1 cellular context compared by ENCODE assay signal in the genomic region with DNA sequence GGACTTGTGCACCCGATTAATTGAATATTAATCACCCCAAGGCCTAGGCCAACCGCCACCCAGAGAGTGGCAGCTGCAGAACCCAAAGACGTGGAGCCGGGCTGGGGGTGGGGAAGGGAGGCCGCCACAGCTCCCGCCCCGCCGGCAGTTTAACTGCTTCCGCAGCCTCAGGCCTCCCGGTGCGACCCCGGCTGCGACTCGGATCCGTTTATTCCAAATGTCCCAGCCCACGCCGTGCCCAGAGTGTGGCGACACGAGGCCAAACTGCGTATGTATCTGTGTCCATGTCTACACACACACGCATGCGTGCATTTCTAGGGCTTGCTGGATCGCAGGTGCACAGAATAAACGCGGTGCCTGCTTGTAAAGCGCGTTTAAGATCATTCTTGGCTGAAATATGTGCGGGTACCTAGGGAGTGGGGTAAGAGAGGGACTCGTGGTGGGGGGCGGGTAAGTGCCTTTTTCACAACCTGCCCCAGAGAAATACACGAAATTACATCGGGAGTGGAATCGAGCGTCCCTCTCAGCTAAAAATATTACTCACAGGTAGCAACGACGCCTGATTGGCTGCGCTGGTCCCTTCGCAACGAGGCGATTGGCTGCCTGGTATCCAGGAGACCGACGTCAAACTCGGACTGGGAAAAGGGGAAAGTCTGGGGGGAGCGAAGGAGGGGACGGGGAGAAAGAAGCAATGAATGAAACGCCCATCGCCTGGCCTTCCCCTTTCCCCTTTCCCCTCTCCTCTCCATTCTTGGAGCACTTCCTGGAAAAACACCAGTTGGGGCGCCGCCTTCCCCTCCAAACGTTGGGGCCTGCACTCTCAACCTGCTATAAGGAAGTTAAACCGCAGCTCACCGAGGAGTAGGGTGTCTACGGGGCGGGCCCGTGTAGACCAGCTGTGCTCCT.
TF ChIP-seq lines count a peak whose summit lies in the region.

No MANE protein-coding gene starts in this region.

TF ChIP-seq in HepG2, 621 proteins besides CTCF, POLR2A, EP300 and RAD21 (continued from another document and continues in another):
- TF ChIP-seq NR2F2 (IDR thresholded peaks at IDR 0.05; ENCODE audit: borderline replicate concordance, low read depth) (peak; percentile 64; the same call in 1 of the 2 replicates), CBX2 (IDR thresholded peaks at IDR 0.05; ENCODE audit: low read depth, low read length) (no peak), CBX2 (CRISPR knock-in tag; IDR thresholded peaks at IDR 0.05; ENCODE audit: low read depth) (no peak), KAT2B (IDR thresholded peaks at IDR 0.05; ENCODE audit: borderline replicate concordance, low read depth, low read length) (no peak), SRY (CRISPR knock-in tag; IDR thresholded peaks at IDR 0.05) (peak; percentile 71; the same call in 1 of the 2 replicates), SIN3A (IDR thresholded peaks at IDR 0.05; ENCODE audit: borderline replicate concordance, low read depth, low read length) (peak; percentile 90), EED (CRISPR knock-in tag; IDR thresholded peaks at IDR 0.05) (peak; percentile 56), ZSCAN30 (CRISPR knock-in tag; IDR thresholded peaks at IDR 0.05) (no peak; the same call in 1 of the 2 replicates), EEA1 (CRISPR knock-in tag; IDR thresholded peaks at IDR 0.05; ENCODE audit: borderline replicate concordance) (peak; percentile 70; the same call in 1 of the 2 replicates), MAX (IDR thresholded peaks at IDR 0.05) (peak; percentile 82), KAT7 (CRISPR knock-in tag; IDR thresholded peaks at IDR 0.05; ENCODE audit: borderline replicate concordance) (peak; percentile 40; the same call in 1 of the 2 replicates), ZNF652 (CRISPR knock-in tag; IDR thresholded peaks at IDR 0.05; ENCODE audit: borderline replicate concordance, low read depth) (no peak; the same call in none of the 2 replicates), MATR3 (CRISPR knock-in tag; IDR thresholded peaks at IDR 0.05) (no peak), GPN1 (CRISPR knock-in tag; IDR thresholded peaks at IDR 0.05; ENCODE audit: borderline replicate concordance) (peak; percentile 87; the same call in 1 of the 2 replicates), SUZ12 (IDR thresholded peaks at IDR 0.05; ENCODE audit: low read depth, low read length) (no peak), KLF6 (CRISPR knock-in tag; IDR thresholded peaks at IDR 0.05) (peak; percentile 79), HDAC2 (CRISPR knock-in tag; IDR thresholded peaks at IDR 0.05) (peak; percentile 90), BCL3 (CRISPR knock-in tag; IDR thresholded peaks at IDR 0.05) (peak; percentile 37; the same call in 1 of the 2 replicates), ZNF225 (CRISPR knock-in tag; IDR thresholded peaks at IDR 0.05) (peak; percentile 34; the same call in 1 of the 2 replicates), TSC22D2 (CRISPR knock-in tag; IDR thresholded peaks at IDR 0.05; ENCODE audit: borderline replicate concordance) (peak; percentile 80; the same call in 1 of the 2 replicates), ZNF230 (CRISPR knock-in tag; IDR thresholded peaks at IDR 0.05) (no peak), KDM6A (CRISPR knock-in tag; IDR thresholded peaks at IDR 0.05; ENCODE audit: low read depth) (peak; percentile 18; the same call in 1 of the 2 replicates), SIX4 (CRISPR knock-in tag; IDR thresholded peaks at IDR 0.05) (0 out of 2 replicates have a peak, but pooled peaks have one; percentile 48), CEBPZ (IDR thresholded peaks at IDR 0.05; ENCODE audit: low read length) (no peak), ZNF503 (CRISPR knock-in tag; IDR thresholded peaks at IDR 0.05) (peak; percentile 86; the same call in 1 of the 2 replicates), MEIS2 (CRISPR knock-in tag; IDR thresholded peaks at IDR 0.05) (peak; percentile 67; the same call in 1 of the 2 replicates), ONECUT2 (CRISPR knock-in tag; IDR thresholded peaks at IDR 0.05) (no peak; the same call in 1 of the 2 replicates), ATRX (CRISPR knock-in tag; IDR thresholded peaks at IDR 0.05; ENCODE audit: borderline replicate concordance) (no peak), HOXA7 (CRISPR knock-in tag; IDR thresholded peaks at IDR 0.05) (peak; percentile 91; the same call in 1 of the 2 replicates), EHMT2 (IDR thresholded peaks at IDR 0.05; ENCODE audit: borderline replicate concordance, low read depth, low read length) (0 out of 2 replicates have a peak, but pooled peaks have one; percentile 37)
- TF ChIP-seq, protein P1, sequence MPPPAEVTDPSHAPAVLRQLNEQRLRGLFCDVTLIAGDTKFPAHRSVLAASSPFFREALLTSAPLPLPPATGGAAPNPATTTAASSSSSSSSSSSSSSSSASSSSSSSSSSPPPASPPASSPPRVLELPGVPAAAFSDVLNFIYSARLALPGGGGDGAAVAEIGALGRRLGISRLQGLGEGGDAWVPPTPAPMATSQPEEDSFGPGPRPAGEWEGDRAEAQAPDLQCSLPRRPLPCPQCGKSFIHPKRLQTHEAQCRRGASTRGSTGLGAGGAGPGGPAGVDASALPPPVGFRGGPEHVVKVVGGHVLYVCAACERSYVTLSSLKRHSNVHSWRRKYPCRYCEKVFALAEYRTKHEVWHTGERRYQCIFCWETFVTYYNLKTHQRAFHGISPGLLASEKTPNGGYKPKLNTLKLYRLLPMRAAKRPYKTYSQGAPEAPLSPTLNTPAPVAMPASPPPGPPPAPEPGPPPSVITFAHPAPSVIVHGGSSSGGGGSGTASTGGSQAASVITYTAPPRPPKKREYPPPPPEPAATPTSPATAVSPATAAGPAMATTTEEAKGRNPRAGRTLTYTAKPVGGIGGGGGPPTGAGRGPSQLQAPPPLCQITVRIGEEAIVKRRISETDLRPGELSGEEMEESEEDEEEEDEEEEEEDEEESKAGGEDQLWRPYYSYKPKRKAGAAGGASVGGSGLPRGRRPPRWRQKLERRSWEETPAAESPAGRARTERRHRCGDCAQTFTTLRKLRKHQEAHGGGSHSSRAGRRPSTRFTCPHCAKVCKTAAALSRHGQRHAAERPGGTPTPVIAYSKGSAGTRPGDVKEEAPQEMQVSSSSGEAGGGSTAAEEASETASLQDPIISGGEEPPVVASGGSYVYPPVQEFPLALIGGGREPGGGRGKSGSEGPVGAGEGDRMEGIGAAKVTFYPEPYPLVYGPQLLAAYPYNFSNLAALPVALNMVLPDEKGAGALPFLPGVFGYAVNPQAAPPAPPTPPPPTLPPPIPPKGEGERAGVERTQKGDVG (CRISPR knock-in tag; IDR thresholded peaks at IDR 0.05; ENCODE audit: borderline replicate concordance): no peak; the same call in 1 of the 2 replicates
- TF ChIP-seq, protein P2, sequence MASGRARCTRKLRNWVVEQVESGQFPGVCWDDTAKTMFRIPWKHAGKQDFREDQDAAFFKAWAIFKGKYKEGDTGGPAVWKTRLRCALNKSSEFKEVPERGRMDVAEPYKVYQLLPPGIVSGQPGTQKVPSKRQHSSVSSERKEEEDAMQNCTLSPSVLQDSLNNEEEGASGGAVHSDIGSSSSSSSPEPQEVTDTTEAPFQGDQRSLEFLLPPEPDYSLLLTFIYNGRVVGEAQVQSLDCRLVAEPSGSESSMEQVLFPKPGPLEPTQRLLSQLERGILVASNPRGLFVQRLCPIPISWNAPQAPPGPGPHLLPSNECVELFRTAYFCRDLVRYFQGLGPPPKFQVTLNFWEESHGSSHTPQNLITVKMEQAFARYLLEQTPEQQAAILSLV (CRISPR knock-in tag; IDR thresholded peaks at IDR 0.05; ENCODE audit: borderline replicate concordance): peak; percentile 19; the same call in 1 of the 2 replicates
- TF ChIP-seq, protein P3, sequence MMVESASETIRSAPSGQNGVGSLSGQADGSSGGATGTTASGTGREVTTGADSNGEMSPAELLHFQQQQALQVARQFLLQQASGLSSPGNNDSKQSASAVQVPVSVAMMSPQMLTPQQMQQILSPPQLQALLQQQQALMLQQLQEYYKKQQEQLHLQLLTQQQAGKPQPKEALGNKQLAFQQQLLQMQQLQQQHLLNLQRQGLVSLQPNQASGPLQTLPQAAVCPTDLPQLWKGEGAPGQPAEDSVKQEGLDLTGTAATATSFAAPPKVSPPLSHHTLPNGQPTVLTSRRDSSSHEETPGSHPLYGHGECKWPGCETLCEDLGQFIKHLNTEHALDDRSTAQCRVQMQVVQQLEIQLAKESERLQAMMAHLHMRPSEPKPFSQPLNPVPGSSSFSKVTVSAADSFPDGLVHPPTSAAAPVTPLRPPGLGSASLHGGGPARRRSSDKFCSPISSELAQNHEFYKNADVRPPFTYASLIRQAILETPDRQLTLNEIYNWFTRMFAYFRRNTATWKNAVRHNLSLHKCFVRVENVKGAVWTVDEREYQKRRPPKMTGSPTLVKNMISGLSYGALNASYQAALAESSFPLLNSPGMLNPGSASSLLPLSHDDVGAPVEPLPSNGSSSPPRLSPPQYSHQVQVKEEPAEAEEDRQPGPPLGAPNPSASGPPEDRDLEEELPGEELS (CRISPR knock-in tag; IDR thresholded peaks at IDR 0.05): peak; percentile 38; the same call in 1 of the 2 replicates
- TF ChIP-seq, protein P4, sequence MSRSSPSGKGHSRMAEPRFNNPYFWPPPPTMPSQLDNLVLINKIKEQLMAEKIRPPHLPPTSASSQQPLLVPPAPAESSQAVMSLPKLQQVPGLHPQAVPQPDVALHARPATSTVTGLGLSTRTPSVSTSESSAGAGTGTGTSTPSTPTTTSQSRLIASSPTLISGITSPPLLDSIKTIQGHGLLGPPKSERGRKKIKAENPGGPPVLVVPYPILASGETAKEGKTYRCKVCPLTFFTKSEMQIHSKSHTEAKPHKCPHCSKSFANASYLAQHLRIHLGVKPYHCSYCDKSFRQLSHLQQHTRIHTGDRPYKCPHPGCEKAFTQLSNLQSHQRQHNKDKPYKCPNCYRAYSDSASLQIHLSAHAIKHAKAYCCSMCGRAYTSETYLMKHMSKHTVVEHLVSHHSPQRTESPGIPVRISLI (CRISPR knock-in tag; IDR thresholded peaks at IDR 0.05; ENCODE audit: borderline replicate concordance): no peak
- TF ChIP-seq, protein P5, sequence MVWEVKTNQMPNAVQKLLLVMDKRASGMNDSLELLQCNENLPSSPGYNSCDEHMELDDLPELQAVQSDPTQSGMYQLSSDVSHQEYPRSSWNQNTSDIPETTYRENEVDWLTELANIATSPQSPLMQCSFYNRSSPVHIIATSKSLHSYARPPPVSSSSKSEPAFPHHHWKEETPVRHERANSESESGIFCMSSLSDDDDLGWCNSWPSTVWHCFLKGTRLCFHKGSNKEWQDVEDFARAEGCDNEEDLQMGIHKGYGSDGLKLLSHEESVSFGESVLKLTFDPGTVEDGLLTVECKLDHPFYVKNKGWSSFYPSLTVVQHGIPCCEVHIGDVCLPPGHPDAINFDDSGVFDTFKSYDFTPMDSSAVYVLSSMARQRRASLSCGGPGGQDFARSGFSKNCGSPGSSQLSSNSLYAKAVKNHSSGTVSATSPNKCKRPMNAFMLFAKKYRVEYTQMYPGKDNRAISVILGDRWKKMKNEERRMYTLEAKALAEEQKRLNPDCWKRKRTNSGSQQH (CRISPR knock-in tag; IDR thresholded peaks at IDR 0.05; ENCODE audit: low read depth): peak; percentile 88
